9 cellular contexts compared by ENCODE assay signal in genomic region chr9:101388507-101388993, GRCh38. TPM values are rescaled to one million over a fixed set of nuclear protein-coding genes. Genes with fewer than 3 reads are reported as not detected.
DNase-seq lines count a peak whose midpoint lies in the region; TF ChIP-seq lines count a peak whose summit lies in the region.
"Had no signal": no experiment of that assay in that cellular context is flagged by ENCODE, and none has a peak within 500 bp of the region (broad histone marks: within the 10 kb centered on the region; RNA-seq: fewer than 3 reads in every experiment).

No MANE protein-coding gene starts in this region.

- H3K27me3 ChIP-seq in smooth muscle cell (ENCODE audit: low read depth) = no peaks in the 10 kb centered on the region

- no peak overlapping the region for H3K4me2 ChIP-seq in smooth muscle cell

- WGBS in smooth muscle cell (ENCODE audit: low lambda C conversion rate) = 95% methylated on average over 2 of the region's 2 CpGs

- no peak for DNase-seq in activated naive CD4-positive, alpha-beta T cell treated with anti-CD3 and anti-CD28 coated beads for 36 hours
- DNase-seq in activated naive CD4-positive, alpha-beta T cell treated with anti-CD3 and anti-CD28 coated beads, Interleukin-2, amount 10 ng/mL, durations not matched to agents 7 days and 5 days = no peak
- DNase-seq in NCI-H748 (lab: John Stamatoyannopoulos, UW; ENCODE audit: unreplicated experiment) (peak; percentile 70), epithelial cell of proximal tubule (ENCODE audit: low read depth) (no peak), smooth muscle cell (lab: John Stamatoyannopoulos, UW; ENCODE audit: unreplicated experiment) (no peak)
- no peak for DNase-seq in activated CD8-positive, alpha-beta memory T cell treated with anti-CD3 and anti-CD28 coated beads, Interleukin-2, amount 50 U/mL, for 4 hours
- no peak for DNase-seq in activated effector memory CD4-positive, alpha-beta T cell treated with Interleukin-2 at 50 U/mL for 16 hours
- DNase-seq in stimulated activated CD4-positive, alpha-beta T cell treated with anti-CD3 and anti-CD28 coated beads, Interleukin-1b, Interleukin-23, amount 100 ng/mL, for 48 hours = no peak
- DNase-seq: activated CD8-positive, alpha-beta memory T cell treated with anti-CD3 and anti-CD28 coated beads, Interleukin-2, amount 50 U/mL, for 48 hours had no signal

- H3K9ac ChIP-seq in smooth muscle cell (ENCODE audit: low read depth) = no peak overlapping the region

- no peak overlapping the region for H2AFZ ChIP-seq in smooth muscle cell (ENCODE audit: low read depth)

- no peak overlapping the region for H3K27ac ChIP-seq in smooth muscle cell (ENCODE audit: low read depth)

- H3K4me3 ChIP-seq in epithelial cell of proximal tubule (ENCODE audit: low read depth, low read length) = no peak overlapping the region
- H3K4me3 ChIP-seq in smooth muscle cell = no peak overlapping the region

- peaks cover 30% of the 10 kb centered on the region for H3K4me1 Mint-ChIP-seq in activated naive CD4-positive, alpha-beta T cell treated with anti-CD3 and anti-CD28 coated beads for 36 hours (ENCODE audit: low read depth)
- peaks cover 7% of the 10 kb centered on the region for H3K4me1 Mint-ChIP-seq in activated naive CD4-positive, alpha-beta T cell treated with anti-CD3 and anti-CD28 coated beads, Interleukin-2, amount 10 ng/mL, durations not matched to agents 7 days and 5 days

- H3F3A ChIP-seq in smooth muscle cell (ENCODE audit: low read depth) = no peaks in the 10 kb centered on the region

- CTCF ChIA-PET in activated naive CD4-positive, alpha-beta T cell treated with anti-CD3 and anti-CD28 coated beads for 36 hours (lab: Charles Lee) = interaction anchor here (0.6 to 2.3 kb wide), 12 partner anchors 10 to 867 kb away, joined by 3 to 18 read pairs (median 3); partner anchors contain the start of genes MRPL50 and ZNF189
- CTCF ChIA-PET in activated naive CD4-positive, alpha-beta T cell treated with anti-CD3 and anti-CD28 coated beads, Interleukin-2, amount 10 ng/mL, durations not matched to agents 7 days and 5 days (lab: Charles Lee) = interaction anchor here (0.5 to 2.5 kb wide), 7 partner anchors 11 to 179 kb away, joined by 3 to 13 read pairs (median 4); partner anchors contain the start of genes MRPL50 and ZNF189

- peaks cover 16% of the 10 kb centered on the region for H3K36me3 ChIP-seq in smooth muscle cell (ENCODE audit: low read depth)

- H3K27me3 Mint-ChIP-seq in activated naive CD4-positive, alpha-beta T cell treated with anti-CD3 and anti-CD28 coated beads for 36 hours (ENCODE audit: low read depth) = no peaks in the 10 kb centered on the region
- H3K27me3 Mint-ChIP-seq in activated naive CD4-positive, alpha-beta T cell treated with anti-CD3 and anti-CD28 coated beads, Interleukin-2, amount 10 ng/mL, durations not matched to agents 7 days and 5 days = no peaks in the 10 kb centered on the region

- peaks cover 25% of the 10 kb centered on the region for H4K20me1 ChIP-seq in smooth muscle cell (ENCODE audit: low read depth)

- peak overlapping the region; percentile 69 for H3K27ac Mint-ChIP-seq in activated naive CD4-positive, alpha-beta T cell treated with anti-CD3 and anti-CD28 coated beads for 36 hours
- no peak overlapping the region for H3K27ac Mint-ChIP-seq in activated naive CD4-positive, alpha-beta T cell treated with anti-CD3 and anti-CD28 coated beads, Interleukin-2, amount 10 ng/mL, durations not matched to agents 7 days and 5 days

- peaks cover 8% of the 10 kb centered on the region for H3K9me3 ChIP-seq in smooth muscle cell (replicated peaks; ENCODE audit: low read depth)

- H3K9me3 Mint-ChIP-seq in activated naive CD4-positive, alpha-beta T cell treated with anti-CD3 and anti-CD28 coated beads for 36 hours = peaks cover 18% of the 10 kb centered on the region
- H3K9me3 Mint-ChIP-seq in activated naive CD4-positive, alpha-beta T cell treated with anti-CD3 and anti-CD28 coated beads, Interleukin-2, amount 10 ng/mL, durations not matched to agents 7 days and 5 days = peaks cover 22% of the 10 kb centered on the region

- intact Hi-C loops in activated naive CD4-positive, alpha-beta T cell treated with anti-CD3 and anti-CD28 coated beads for 36 hours (cut with micrococcal nuclease) = no loop called here

- H3K4me3 Mint-ChIP-seq in activated naive CD4-positive, alpha-beta T cell treated with anti-CD3 and anti-CD28 coated beads for 36 hours = no peak overlapping the region
- H3K4me3 Mint-ChIP-seq in activated naive CD4-positive, alpha-beta T cell treated with anti-CD3 and anti-CD28 coated beads, Interleukin-2, amount 10 ng/mL, durations not matched to agents 7 days and 5 days = no peak overlapping the region

- H3K36me3 Mint-ChIP-seq in activated naive CD4-positive, alpha-beta T cell treated with anti-CD3 and anti-CD28 coated beads for 36 hours (ENCODE audit: low read depth) = peaks cover 49% of the 10 kb centered on the region
- H3K36me3 Mint-ChIP-seq in activated naive CD4-positive, alpha-beta T cell treated with anti-CD3 and anti-CD28 coated beads, Interleukin-2, amount 10 ng/mL, durations not matched to agents 7 days and 5 days = peaks cover 55% of the 10 kb centered on the region

- peak; percentile 58 for TF ChIP-seq CTCF in epithelial cell of proximal tubule (conservative IDR thresholded peaks at IDR 0.05; ENCODE audit: low read depth, low read length)
- TF ChIP-seq CTCF in smooth muscle cell (IDR thresholded peaks at IDR 0.05; ENCODE audit: borderline replicate concordance, insufficient read depth, poor library complexity, severe bottlenecking) = peak; percentile 14

- H3K4me1 ChIP-seq in smooth muscle cell (ENCODE audit: low read depth) = no peaks in the 10 kb centered on the region

- H3K79me2 ChIP-seq in smooth muscle cell (ENCODE audit: low read depth) = peaks cover 25% of the 10 kb centered on the region

RNA-seq across cellular contexts. Expression of gene BAAT, which starts 3.7 kb away (rescaled TPM):
- total RNA-seq in activated naive CD4-positive, alpha-beta T cell treated with anti-CD3 and anti-CD28 coated beads for 36 hours = not detected
- total RNA-seq in epithelial cell of proximal tubule = 0.07 TPM in 1 of 2 replicates, not detected in the other
- total RNA-seq in smooth muscle cell = 0.04 TPM in 1 of 2 replicates, not detected in the other
- not detected in 2 replicates for polyA plus RNA-seq in smooth muscle cell

RNA-seq across cellular contexts. Expression of gene MRPL50, which starts 9.9 kb away (rescaled TPM):
- 10 to 100 TPM; 13.2 to 14.3 TPM for total RNA-seq in activated naive CD4-positive, alpha-beta T cell treated with anti-CD3 and anti-CD28 coated beads for 36 hours
- 10.2 and 15.5 TPM in 2 replicates for total RNA-seq in epithelial cell of proximal tubule
- 13.3 and 15.5 TPM in 2 replicates for total RNA-seq in smooth muscle cell
- 13.7 and 14.1 TPM in 2 replicates for polyA plus RNA-seq in smooth muscle cell

RNA-seq across cellular contexts. Expression of gene ZNF189, which starts 10.1 kb away (rescaled TPM):
- 1 to 10 TPM; 5.5 to 5.7 TPM for total RNA-seq in activated naive CD4-positive, alpha-beta T cell treated with anti-CD3 and anti-CD28 coated beads for 36 hours
- total RNA-seq in epithelial cell of proximal tubule (6.0 and 8.2 TPM in 2 replicates), smooth muscle cell (12.9 and 21.7 TPM in 2 replicates)
- 2.7 and 3.2 TPM in 2 replicates for polyA plus RNA-seq in smooth muscle cell

RNA-seq across cellular contexts. Expression of gene ALDOB, which starts 47.0 kb away (rescaled TPM):
- not detected for total RNA-seq in activated naive CD4-positive, alpha-beta T cell treated with anti-CD3 and anti-CD28 coated beads for 36 hours
- total RNA-seq in epithelial cell of proximal tubule = not detected in 2 replicates
- not detected in 2 replicates for total RNA-seq in smooth muscle cell
- not detected in 2 replicates for polyA plus RNA-seq in smooth muscle cell
